8 cellular contexts compared by ENCODE assay signal in genomic region chr21:36319767-36320420, GRCh38. TPM values are rescaled to one million over a fixed set of nuclear protein-coding genes. Genes with fewer than 3 reads are reported as not detected.
DNase-seq lines count a peak whose midpoint lies in the region; ATAC-seq, FAIRE-seq and TF ChIP-seq lines count a peak whose summit lies in the region.

Gene MORC3, plus strand, starts transcription at chr21:36320197. Its CDS starts 68 bp downstream, at chr21:36320265.

- H3K4me2 ChIP-seq in OCI-LY3 (ENCODE audit: low read length) = peak within 1 kb of the TSS; percentile 96

- TF ChIP-seq CTCF in D721Med (IDR thresholded peaks at IDR 0.05; ENCODE audit: insufficient read depth, missing control alignments) = no peak
- no peak for TF ChIP-seq CTCF in OCI-LY3 (IDR thresholded peaks at IDR 0.05; ENCODE audit: low read depth, low read length)

- 1 to 3% methylated on average over 27 to 35 of the region's 59 CpGs for WGBS in mesodermal cell (ENCODE audit: insufficient coverage in 2 of 2), 2 experiments

- FAIRE-seq in D721Med (lab: Jason Lieb, UNC) = no peak
- peak; percentile 95 for FAIRE-seq in endometrium (lab: Jason Lieb, UNC)

- ATAC-seq in GM21515 (IDR thresholded peaks at IDR 0.05; ENCODE audit: unreplicated experiment) = peak; percentile 90

- H2AFZ ChIP-seq in OCI-LY3 (ENCODE audit: low read depth, low read length) = peak within 1 kb of the TSS; percentile 55

- H3K4me3 ChIP-seq in OCI-LY3 (ENCODE audit: low read length) (peak within 1 kb of the TSS; percentile 90), mesodermal cell (ENCODE audit: extremely low read depth, insufficient read depth, low read length, poor library complexity, severe bottlenecking) (peak within 1 kb of the TSS; percentile 65)

- peaks cover 47% of the 10 kb centered on the region for H3K79me2 ChIP-seq in OCI-LY3 (ENCODE audit: low read length)

- H3K27me3 ChIP-seq in OCI-LY3 (ENCODE audit: low read depth, low read length) = no peaks in the 10 kb centered on the region

- H3K4me1 ChIP-seq in OCI-LY3 (ENCODE audit: low read length) (peaks cover 23% of the 10 kb centered on the region), mesodermal cell (ENCODE audit: control insufficient read depth, insufficient read depth, low read length, poor library complexity, severe bottlenecking) (peaks cover 2% of the 10 kb centered on the region)

- H3K9ac ChIP-seq in OCI-LY3 (ENCODE audit: low read length) = peak within 1 kb of the TSS; percentile 79

- H3K9me3 ChIP-seq in OCI-LY3 (ENCODE audit: insufficient read depth, low read length) (no peaks in the 10 kb centered on the region), mesodermal cell (ENCODE audit: control insufficient read depth, low read length) (no peaks in the 10 kb centered on the region)

- H3K27ac ChIP-seq in OCI-LY3 (ENCODE audit: low read length) = peak within 1 kb of the TSS; percentile 71
- H3K27ac ChIP-seq in mesodermal cell (ENCODE audit: low read depth, low read length, severe bottlenecking) = peak within 1 kb of the TSS; percentile 96

- peaks cover 20% of the 10 kb centered on the region for H4K20me1 ChIP-seq in OCI-LY3 (ENCODE audit: insufficient read depth, low read length)

- peaks cover 5% of the 10 kb centered on the region for H3K36me3 ChIP-seq in OCI-LY3 (replicated peaks; ENCODE audit: low read depth, low read length)
- H3K36me3 ChIP-seq in mesodermal cell (ENCODE audit: control insufficient read depth, insufficient read depth, low read length) = peaks cover 22% of the 10 kb centered on the region

- DNase-seq in D721Med (ENCODE audit: insufficient read length, low spot score) (peak; percentile 95), HuH-7 (ENCODE audit: low spot score) (peak; percentile 97)
- peak; percentile 99 for DNase-seq in activated CD8-positive, alpha-beta memory T cell treated with anti-CD3 and anti-CD28 coated beads, Interleukin-2, amount 50 U/mL, for 48 hours
- peak; percentile 94 to 97 for DNase-seq in stimulated activated CD8-positive, alpha-beta memory T cell treated with anti-CD3 and anti-CD28 coated beads, Interleukin-15, amount 100 ng/mL, for 4 hours (ENCODE audit: low read depth in 2 of 2)

RNA-seq across cellular contexts. Expression of gene MORC3, which starts in this region (rescaled TPM):
- polyA plus RNA-seq in mesodermal cell (2013, experiment 1 of 2) = 19.5 TPM
- 22.3 TPM for polyA plus RNA-seq in mesodermal cell (2013, experiment 2 of 2)

Comparison
In these comparisons a context has a peak if more than half of its experiments do, and no peak if none do; other contexts are left out.
1. Peak in every context shown above with its lines: DNase-seq, ATAC-seq, H3K4me3 ChIP-seq and H3K27ac ChIP-seq.